ENCODE assay signal across 13 cellular contexts in the genomic region with DNA sequence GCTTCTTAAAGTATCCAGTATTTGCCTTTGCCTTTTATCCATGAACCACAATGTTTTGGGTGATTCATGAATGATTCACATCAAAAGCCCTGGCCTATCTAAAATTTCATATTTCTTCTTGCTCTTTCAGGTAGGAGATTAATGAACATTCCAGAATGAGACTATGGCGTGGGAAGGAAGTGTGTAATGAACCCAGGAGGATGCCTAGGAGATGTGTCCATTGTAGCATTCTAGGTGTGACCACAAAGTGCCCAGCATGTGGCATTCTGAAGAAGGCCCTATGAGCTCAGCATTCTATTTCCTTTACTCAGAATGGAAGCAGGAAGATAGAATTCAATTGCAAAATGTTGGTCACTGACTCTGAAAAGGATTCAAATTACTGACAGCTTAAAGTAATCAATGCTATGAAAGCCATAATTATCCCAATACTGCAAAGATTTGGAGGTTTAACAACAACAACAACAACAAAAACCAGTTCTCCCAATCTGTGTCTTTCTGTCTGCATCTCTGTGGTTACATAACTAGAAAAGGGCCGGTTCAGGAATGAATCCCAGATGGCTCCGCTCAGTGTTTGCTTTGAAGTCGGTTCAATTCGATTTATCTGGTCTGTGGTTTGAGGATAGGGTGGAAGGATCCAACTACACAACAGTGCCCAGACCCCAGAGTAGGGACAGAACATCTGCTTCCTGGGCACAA.
A peak's percentile ranks its signal among the peaks of the same experiment; 100 is the strongest.
DNase-seq lines count a peak whose midpoint lies in the region; ATAC-seq, FAIRE-seq and TF ChIP-seq lines count a peak whose summit lies in the region.
"Had no signal": no experiment of that assay in that cellular context is flagged by ENCODE, and none has a peak within 500 bp of the region (broad histone marks: within the 10 kb centered on the region; RNA-seq: fewer than 3 reads in every experiment).

No MANE protein-coding gene starts in this region.

- TF ChIP-seq CTCF in foreskin keratinocyte (conservative IDR thresholded peaks at IDR 0.05) (no peak), GM20000 (IDR thresholded peaks at IDR 0.05; ENCODE audit: extremely low read depth, missing control alignments) (no peak)

- no peaks in the 10 kb centered on the region for H3K27me3 ChIP-seq in foreskin keratinocyte
- no peaks in the 10 kb centered on the region for H3K27me3 ChIP-seq in SJCRH30

- H3K4me3 ChIP-seq in SJCRH30 = no peak overlapping the region
- H3K4me3 ChIP-seq: tibial artery had no signal

- no peak for FAIRE-seq in GM12891 (lab: Jason Lieb, UNC)
- FAIRE-seq: endometrium had no signal

- H3K36me3 ChIP-seq in SJCRH30 = no peaks in the 10 kb centered on the region; the same call in 1 of the 2 replicates
- H3K36me3 ChIP-seq: tibial artery had no signal

- DNase-seq in AG20443 (ENCODE audit: low spot score) (peak; percentile 89), HS-5 (ENCODE audit: low read depth) (peak; percentile 98), T1000 (lab: John Stamatoyannopoulos, UW) (peak; percentile 23), foreskin keratinocyte (peak; percentile 99 to 100), GM12891 (ENCODE audit: insufficient read length, low spot score) (no peak), GM20000 (ENCODE audit: low spot score) (no peak), SJCRH30 (no peak)
- DNase-seq: activated CD4-positive, alpha-beta T cell treated with anti-CD3 and anti-CD28 coated beads, Interleukin-2, amount 10 ng/mL, durations not matched to agents 7 days and 5 days; left cardiac atrium; occipital lobe; tibial artery had no signal

- H3K27ac ChIP-seq in foreskin keratinocyte (peak overlapping the region; percentile 13), SJCRH30 (no peak overlapping the region)
- H3K27ac ChIP-seq: tibial artery had no signal

- peak; percentile 92 for ATAC-seq in foreskin keratinocyte
- ATAC-seq in HG03135 (IDR thresholded peaks at IDR 0.05; ENCODE audit: unreplicated experiment) = no peak
- ATAC-seq: left cardiac atrium had no signal

- H3K4me1 ChIP-seq in foreskin keratinocyte (peaks cover 11% of the 10 kb centered on the region), SJCRH30 (no peaks in the 10 kb centered on the region)
- H3K4me1 ChIP-seq: tibial artery had no signal

- no peak for TF ChIP-seq POLR2A in GM12891 (IDR thresholded peaks at IDR 0.05; ENCODE audit: low read depth, low read length)

- no peaks in the 10 kb centered on the region; the same call in 1 of the 2 replicates for H3K9me3 ChIP-seq in SJCRH30 (replicated peaks)
- H3K9me3 ChIP-seq: tibial artery had no signal

TF ChIP-seq in GM12891, 5 proteins besides CTCF, POLR2A, EP300 and RAD21:
- TF ChIP-seq POU2F2 (IDR thresholded peaks at IDR 0.05; ENCODE audit: low read depth, low read length) (no peak), POLR2AphosphoS5 (IDR thresholded peaks at IDR 0.05; ENCODE audit: low read depth, low read length) (no peak), SPI1 (IDR thresholded peaks at IDR 0.05; ENCODE audit: low read depth, low read length) (no peak), PAX5 (IDR thresholded peaks at IDR 0.05; ENCODE audit: insufficient read depth, low read length, severe bottlenecking) (no peak), TAF1 (IDR thresholded peaks at IDR 0.05; ENCODE audit: low read depth, low read length) (no peak)

Comparison
In these comparisons a context has a peak if more than half of its experiments do, and no peak if none do; other contexts are left out.
1. DNase-seq: peak in AG20443 (single experiment), HS-5 (single experiment), T1000 (single experiment) and foreskin keratinocyte (2 of 2); none in GM12891 (single experiment), GM20000 (single experiment) and SJCRH30 (0 of 2).